ENCODE assay signal across 9 cellular contexts in genomic region chr10:62806246-62806645, GRCh38.
DNase-seq lines count a peak whose midpoint lies in the region; ATAC-seq and TF ChIP-seq lines count a peak whose summit lies in the region.
"Had no signal": no experiment of that assay in that cellular context is flagged by ENCODE, and none has a peak within 500 bp of the region (broad histone marks: within the 10 kb centered on the region; RNA-seq: fewer than 3 reads in every experiment).

No MANE protein-coding gene starts in this region.

- ATAC-seq in RWPE2 (ENCODE audit: low read depth) (no peak), HG03196 (IDR thresholded peaks at IDR 0.05; ENCODE audit: unreplicated experiment) (no peak), HG02885 (IDR thresholded peaks at IDR 0.05; ENCODE audit: poor library complexity, unreplicated experiment) (no peak)

- no peak overlapping the region for H3K9ac ChIP-seq in rectal smooth muscle tissue (ENCODE audit: low read length)

- peak overlapping the region; percentile 90 for H3K4me3 ChIP-seq in GM12864 (ENCODE audit: low read depth, low read length)
- H3K4me3 ChIP-seq in RWPE2 (ENCODE audit: severe bottlenecking): peak overlapping the region; percentile 99
- peak overlapping the region; percentile 96 for H3K4me3 ChIP-seq in rectal smooth muscle tissue (ENCODE audit: low read length)

- H3K4me1 ChIP-seq in RWPE2 (ENCODE audit: insufficient read depth, poor library complexity, severe bottlenecking) (peaks cover 19% of the 10 kb centered on the region), rectal smooth muscle tissue (ENCODE audit: control insufficient read depth, insufficient read depth, low read length) (peaks cover 20% of the 10 kb centered on the region)

- H3K36me3 ChIP-seq in RWPE2 (ENCODE audit: low read depth) (peaks cover 20% of the 10 kb centered on the region), rectal smooth muscle tissue (ENCODE audit: control insufficient read depth, insufficient read depth, low read length) (no peaks in the 10 kb centered on the region)

- H3K9me3 ChIP-seq in RWPE2 (ENCODE audit: severe bottlenecking): no peaks in the 10 kb centered on the region

- no peaks in the 10 kb centered on the region for H3K27me3 ChIP-seq in RWPE2 (ENCODE audit: insufficient read depth, poor library complexity, severe bottlenecking)
- H3K27me3 ChIP-seq in rectal smooth muscle tissue (ENCODE audit: control insufficient read depth, insufficient read depth, low read length): no peaks in the 10 kb centered on the region

- DNase-seq in GM12864 (ENCODE audit: low read depth): no peak
- DNase-seq in RWPE2 (ENCODE audit: low spot score): no peak
- DNase-seq in erythroblast (lab: John Stamatoyannopoulos, UW): peak; percentile 3 to 6
- DNase-seq in AML-193 (lab: John Stamatoyannopoulos, UW): no peak
- DNase-seq in DMS 273 (lab: John Stamatoyannopoulos, UW; ENCODE audit: unreplicated experiment): no peak
- DNase-seq: SIG-M5 had no signal

- no peak for TF ChIP-seq CTCF in GM12864 (IDR thresholded peaks at IDR 0.05; ENCODE audit: low read depth, low read length, missing control alignments)
- no peak for TF ChIP-seq CTCF in RWPE2 (IDR thresholded peaks at IDR 0.05; ENCODE audit: poor library complexity, severe bottlenecking)

- H3K27ac ChIP-seq in RWPE2 (ENCODE audit: poor library complexity, severe bottlenecking) (no peak overlapping the region), rectal smooth muscle tissue (ENCODE audit: low read depth, low read length) (no peak overlapping the region)

- no peak for TF ChIP-seq POLR2A in erythroblast (IDR thresholded peaks at IDR 0.05; ENCODE audit: low read length)

Comparison
In these comparisons a context has a peak if more than half of its experiments do, and no peak if none do; other contexts are left out.
1. DNase-seq: peak in erythroblast (2 of 2); none in GM12864 (single experiment), RWPE2 (single experiment), AML-193 (0 of 2) and DMS 273 (single experiment).
2. Peak in every context shown above with its lines, with median percentiles within 50 percentile points of each other: H3K4me3 ChIP-seq.